ENCODE assay signal across 3 cellular contexts in genomic region chr3:159781867-159782266, GRCh38.
TF ChIP-seq lines count a peak whose summit lies in the region.

No MANE protein-coding gene starts in this region.

TF ChIP-seq in HCT116, 20 proteins besides CTCF, POLR2A, EP300 and RAD21:
- no peak for TF ChIP-seq POLR2AphosphoS5 (IDR thresholded peaks at IDR 0.05; ENCODE audit: low read depth, low read length)
- no peak for TF ChIP-seq TCF7L2 (IDR thresholded peaks at IDR 0.05; ENCODE audit: borderline replicate concordance, extremely low read depth, insufficient read depth, insufficient read length)
- no peak for TF ChIP-seq EGR1 (IDR thresholded peaks at IDR 0.05; ENCODE audit: low read depth)
- TF ChIP-seq SP1 (IDR thresholded peaks at IDR 0.05; ENCODE audit: low read depth) = no peak
- no peak for TF ChIP-seq SRF (IDR thresholded peaks at IDR 0.05; ENCODE audit: low read depth)
- TF ChIP-seq ZFX (IDR thresholded peaks at IDR 0.05) = no peak
- no peak for TF ChIP-seq ELF1 (IDR thresholded peaks at IDR 0.05; ENCODE audit: borderline replicate concordance, low read depth)
- TF ChIP-seq EZH2phosphoT487 (IDR thresholded peaks at IDR 0.05; ENCODE audit: borderline replicate concordance) = no peak

TF ChIP-seq in WTC11, 78 proteins besides CTCF, POLR2A, EP300 and RAD21:
- TF ChIP-seq HMGA2 (CRISPR knock-in tag; IDR thresholded peaks at IDR 0.05) = no peak
- no peak for TF ChIP-seq ZNF138 (CRISPR knock-in tag; conservative IDR thresholded peaks at IDR 0.05)
- TF ChIP-seq TCF7 (CRISPR knock-in tag; IDR thresholded peaks at IDR 0.05; ENCODE audit: low read depth) = no peak
- TF ChIP-seq FOXK1 (CRISPR knock-in tag; IDR thresholded peaks at IDR 0.05) = no peak
TF ChIP-seq in WTC11: peak in this region for 0.

TF ChIP-seq in HepG2, 621 proteins besides CTCF, POLR2A, EP300 and RAD21:
- TF ChIP-seq SMC3 (IDR thresholded peaks at IDR 0.05; ENCODE audit: low read length) = peak; percentile 46; the same call in 1 of the 2 replicates
- TF ChIP-seq STAG1 (CRISPR knock-in tag; IDR thresholded peaks at IDR 0.05) = peak; percentile 38; the same call in 1 of the 2 replicates
- TF ChIP-seq JUN (CRISPR knock-in tag; IDR thresholded peaks at IDR 0.05) = no peak
- TF ChIP-seq ZNF33B (CRISPR knock-in tag; IDR thresholded peaks at IDR 0.05) = no peak
